24 cellular contexts compared by ENCODE assay signal in the genomic region with DNA sequence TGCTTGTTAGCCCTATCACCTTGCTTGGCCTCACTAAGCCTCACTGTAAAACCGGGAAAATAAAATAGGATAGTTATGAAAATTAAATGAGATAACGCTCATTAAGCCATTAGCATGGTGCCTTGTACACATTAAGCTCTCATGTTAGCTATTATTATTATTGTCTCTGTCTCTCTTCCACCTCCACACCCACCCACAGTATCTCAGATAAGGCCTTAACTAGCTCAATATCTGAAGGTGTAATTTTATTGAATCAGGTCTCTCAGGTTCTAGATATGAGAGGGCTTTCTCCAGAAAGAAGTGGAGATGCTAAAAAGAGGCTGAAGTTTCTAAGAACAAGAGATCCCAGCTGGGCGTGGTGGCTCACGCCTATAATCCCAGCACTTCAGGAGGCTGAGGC. TPM values are rescaled to one million over a fixed set of nuclear protein-coding genes. Genes with fewer than 3 reads are reported as not detected.
"Had no signal": no experiment of that assay in that cellular context is flagged by ENCODE, and none has a peak within 500 bp of the region (broad histone marks: within the 10 kb centered on the region; RNA-seq: fewer than 3 reads in every experiment).

No MANE protein-coding gene starts in this region.

- ATAC-seq: K562 had no signal

- H3K27ac Mint-ChIP-seq: IgD-negative memory B cell had no signal

- H3K9me3 ChIP-seq: SJSA1 had no signal

- DNase-seq: Kasumi-1, MM.1S, NCI-H1092 treated with DMSO at 0.1 percent for 48 hours, NCI-H1436, NCI-H187, NCI-H2029, NCI-H2081 treated with DMSO at 0.1 percent for 48 hours, NCI-H2171, NCI-H226, NCI-H446, NCI-H510A, NCI-H524 treated with DMSO at 0.1 percent for 48 hours, NCI-H69, Right ventricle myocardium superior, RPMI8226, SIG-M5 had no signal

- H3K9ac ChIP-seq: KMS-11 had no signal

- FAIRE-seq: K562, RCC 7860 had no signal

- H3K27ac ChIP-seq: KMS-11, SJSA1, SK-N-MC had no signal

- H3K4me3 ChIP-seq: K562, SJSA1, SK-N-MC had no signal

- H3K36me3 Mint-ChIP-seq: IgD-negative memory B cell had no signal

- H3K4me2 ChIP-seq: KMS-11 had no signal

- H3K36me3 ChIP-seq: SJSA1 had no signal

- H3K4me1 ChIP-seq: SJSA1 had no signal

- H3K9me3 Mint-ChIP-seq: IgD-negative memory B cell had no signal

- H3K4me3 Mint-ChIP-seq: IgD-negative memory B cell had no signal

RNA-seq across cellular contexts. Expression of gene GFRA3, which starts 27.6 kb away (rescaled TPM):
- total RNA-seq: HT1080, K562, M059J, SJSA1 had no signal
- polyA plus RNA-seq: IgD-negative memory B cell had no signal
